In genomic region chr2:113694438-113694837, GRCh38 we compare ENCODE assay signal across 20 cellular contexts.
DNase-seq lines count a peak whose midpoint lies in the region; ATAC-seq and TF ChIP-seq lines count a peak whose summit lies in the region.
"Had no signal": no experiment of that assay in that cellular context is flagged by ENCODE, and none has a peak within 500 bp of the region (broad histone marks: within the 10 kb centered on the region; RNA-seq: fewer than 3 reads in every experiment).

No MANE protein-coding gene starts in this region.

- peaks cover 37% of the 10 kb centered on the region for H3K4me1 Mint-ChIP-seq in T-helper 1 cell treated with Interleukin-12 subunit alpha and Interleukin-12 subunit beta and Interleukin-4 antibody, amounts not matched to agents 30 μg/mL and 1 μg/mL, for 36 hours (ENCODE audit: low read depth)
- H3K4me1 Mint-ChIP-seq in stimulated activated naive CD8-positive, alpha-beta T cell treated with anti-CD3 and anti-CD28 coated beads, Interleukin-15, Interleukin-2, amounts not matched to agents 100 ng/mL and 50 ng/mL, for 24 hours (ENCODE audit: low read depth), result peaks cover 70% of the 10 kb centered on the region
- H3K4me1 Mint-ChIP-seq in effector memory CD8-positive, alpha-beta T cell (ENCODE audit: low read depth in 2 of 2), result peaks cover 20 to 28% of the 10 kb centered on the region in 2 donors

- H3K4me3 Mint-ChIP-seq in T-helper 1 cell treated with Interleukin-12 subunit alpha and Interleukin-12 subunit beta and Interleukin-4 antibody, amounts not matched to agents 30 μg/mL and 1 μg/mL, for 36 hours, result peak overlapping the region; percentile 77
- H3K4me3 Mint-ChIP-seq in stimulated activated naive CD8-positive, alpha-beta T cell treated with anti-CD3 and anti-CD28 coated beads, Interleukin-15, Interleukin-2, amounts not matched to agents 100 ng/mL and 50 ng/mL, for 24 hours, result no peak overlapping the region
- H3K4me3 Mint-ChIP-seq in effector memory CD8-positive, alpha-beta T cell, result peak overlapping the region; percentile 79 to 80

- peaks cover 4% of the 10 kb centered on the region for H3K27me3 Mint-ChIP-seq in T-helper 1 cell treated with Interleukin-12 subunit alpha and Interleukin-12 subunit beta and Interleukin-4 antibody, amounts not matched to agents 30 μg/mL and 1 μg/mL, for 36 hours (ENCODE audit: low read depth)
- H3K27me3 Mint-ChIP-seq in stimulated activated naive CD8-positive, alpha-beta T cell treated with anti-CD3 and anti-CD28 coated beads, Interleukin-15, Interleukin-2, amounts not matched to agents 100 ng/mL and 50 ng/mL, for 24 hours, result no peaks in the 10 kb centered on the region
- no peaks in the 10 kb centered on the region for H3K27me3 Mint-ChIP-seq in effector memory CD8-positive, alpha-beta T cell

- H3K36me3 Mint-ChIP-seq in T-helper 1 cell treated with Interleukin-12 subunit alpha and Interleukin-12 subunit beta and Interleukin-4 antibody, amounts not matched to agents 30 μg/mL and 1 μg/mL, for 36 hours (ENCODE audit: low read depth), result no peaks in the 10 kb centered on the region
- no peaks in the 10 kb centered on the region for H3K36me3 Mint-ChIP-seq in stimulated activated naive CD8-positive, alpha-beta T cell treated with anti-CD3 and anti-CD28 coated beads, Interleukin-15, Interleukin-2, amounts not matched to agents 100 ng/mL and 50 ng/mL, for 24 hours (ENCODE audit: low read depth)
- H3K36me3 Mint-ChIP-seq in effector memory CD8-positive, alpha-beta T cell (ENCODE audit: insufficient read depth), result peaks cover 13% of the 10 kb centered on the region

- H3K9me3 Mint-ChIP-seq in T-helper 1 cell treated with Interleukin-12 subunit alpha and Interleukin-12 subunit beta and Interleukin-4 antibody, amounts not matched to agents 30 μg/mL and 1 μg/mL, for 36 hours, result peaks cover 3% of the 10 kb centered on the region
- no peaks in the 10 kb centered on the region for H3K9me3 Mint-ChIP-seq in stimulated activated naive CD8-positive, alpha-beta T cell treated with anti-CD3 and anti-CD28 coated beads, Interleukin-15, Interleukin-2, amounts not matched to agents 100 ng/mL and 50 ng/mL, for 24 hours
- H3K9me3 Mint-ChIP-seq in effector memory CD8-positive, alpha-beta T cell, result no peaks in the 10 kb centered on the region

- DNase-seq in T-helper 1 cell (no peak), midbrain (lab: John Stamatoyannopoulos, UW) (no peak)
- no peak for DNase-seq in stimulated activated naive CD8-positive, alpha-beta T cell treated with anti-CD3 and anti-CD28 coated beads, Interleukin-15, Interleukin-2, amounts not matched to agents 100 U/mL and 50 U/mL, for 24 hours
- no peak for DNase-seq in effector memory CD8-positive, alpha-beta T cell
- DNase-seq: activated effector memory CD4-positive, alpha-beta T cell treated with Interleukin-2 at 50 U/mL for 16 hours; AML-193; aorta; cerebellar nuclear complex; effector CD4-positive, alpha-beta T cell; mucosa of descending colon; NCI-H1092 treated with DMSO at 0.1 percent for 48 hours; NCI-H526; occipital lobe; retina; tibial artery had no signal

- no peak for ATAC-seq in stimulated activated naive CD8-positive, alpha-beta T cell treated with anti-CD3 and anti-CD28 coated beads, Interleukin-15, Interleukin-2, amounts not matched to agents 100 U/mL and 50 U/mL, for 24 hours
- ATAC-seq in effector memory CD8-positive, alpha-beta T cell (replicated peaks), result no peak
- ATAC-seq in HG02571 (IDR thresholded peaks at IDR 0.05; ENCODE audit: unreplicated experiment) (no peak), SK-N-SH treated with all-trans-retinoic acid at 6 μM for 48 hours (no peak)
- ATAC-seq: esophagus mucosa had no signal

- H3K27ac Mint-ChIP-seq in T-helper 1 cell treated with Interleukin-12 subunit alpha and Interleukin-12 subunit beta and Interleukin-4 antibody, amounts not matched to agents 30 μg/mL and 1 μg/mL, for 36 hours, result no peak overlapping the region
- H3K27ac Mint-ChIP-seq in stimulated activated naive CD8-positive, alpha-beta T cell treated with anti-CD3 and anti-CD28 coated beads, Interleukin-15, Interleukin-2, amounts not matched to agents 100 ng/mL and 50 ng/mL, for 24 hours, result peak overlapping the region; percentile 99
- peak overlapping the region in 1 of 2 donors; percentile 93 for H3K27ac Mint-ChIP-seq in effector memory CD8-positive, alpha-beta T cell

TF ChIP-seq in SK-N-SH treated with all-trans-retinoic acid at 6 μM for 48 hours, 23 proteins besides CTCF, POLR2A, EP300 and RAD21:
- TF ChIP-seq ZFP3 (CRISPR knock-in tag; IDR thresholded peaks at IDR 0.05) (no peak), RARB (CRISPR knock-in tag; IDR thresholded peaks at IDR 0.05) (no peak), ZNF8 (CRISPR knock-in tag; IDR thresholded peaks at IDR 0.05) (no peak)
